In genomic region chr2:190271783-190272456, GRCh38 we compare ENCODE assay signal across 20 cellular contexts. TPM values are rescaled to one million over a fixed set of nuclear protein-coding genes. Genes with fewer than 3 reads are reported as not detected.
DNase-seq lines count a peak whose midpoint lies in the region; ATAC-seq, FAIRE-seq and TF ChIP-seq lines count a peak whose summit lies in the region.
"Had no signal": no experiment of that assay in that cellular context is flagged by ENCODE, and none has a peak within 500 bp of the region (broad histone marks: within the 10 kb centered on the region; RNA-seq: fewer than 3 reads in every experiment).

No MANE protein-coding gene starts in this region.

- H3K9me3 ChIP-seq in K562 (replicated peaks; ENCODE audit: control insufficient read depth, insufficient read depth, low read depth, low read length) (no peaks in the 10 kb centered on the region), mucosa of descending colon (no peaks in the 10 kb centered on the region)

- CTCF ChIA-PET in K562 (lab: Yijun Ruan, JAX; ENCODE audit: low intra/inter-chr PET ratio) = no interaction called here

- DNase-seq in GM18507 (ENCODE audit: extremely low spot score, insufficient read length, low read depth) = no peak
- peak; percentile 46 for DNase-seq in OCI-M2 (lab: John Stamatoyannopoulos, UW; ENCODE audit: unreplicated experiment)
- DNase-seq in K562 (ENCODE audit: extremely low read depth in 1 of 4, low spot score in 3 of 4) = peak; percentile 53 to 76 (median 64)
- DNase-seq in stimulated activated CD8-positive, alpha-beta memory T cell treated with anti-CD3 and anti-CD28 coated beads, Interleukin-4, amount 100 ng/mL, for 48 hours = no peak
- DNase-seq in stimulated activated CD4-positive, alpha-beta T cell treated with anti-CD3 and anti-CD28 coated beads, Interleukin-4, amount 100 ng/mL, for 4 hours = no peak
- no peak for DNase-seq in left lobe of liver (ENCODE audit: low spot score)
- DNase-seq in mucosa of descending colon = no peak
- DNase-seq: C1 segment of cervical spinal cord; CD8-positive, alpha-beta memory T cell; DND-41; NCI-H1417; NCI-H187; NCI-H2107; NCI-H2227 treated with DMSO at 0.1 percent for 48 hours; NCI-H510A treated with DMSO at 0.1 percent for 48 hours; NCI-H774; PC-3; RPMI8226; SHP77 treated with DMSO at 0.1 percent for 48 hours had no signal

- no peaks in the 10 kb centered on the region for H3K9me1 ChIP-seq in K562 (ENCODE audit: control insufficient read depth, insufficient read depth, low read length)

- intact Hi-C loops in K562 (cut with micrococcal nuclease) = loop anchor here (5.0 kb wide), 1 partner anchor 60 kb away; no protein-coding TSS in a partner anchor
- intact Hi-C loops in mucosa of descending colon (cut with DNase I, micrococcal nuclease) = no loop called here

- peak overlapping the region; percentile 71 for H3K4me2 ChIP-seq in K562 (ENCODE audit: insufficient read depth, low read length)

- H3K79me2 ChIP-seq in K562 (ENCODE audit: control insufficient read depth, insufficient read depth, low read length) = no peaks in the 10 kb centered on the region

- H3K4me1 ChIP-seq in K562 (replicated peaks in 1 of 2; ENCODE audit: control insufficient read depth in 2 of 2, insufficient read depth in 2 of 2, low read length in 2 of 2) = peaks cover 10 to 20% of the 10 kb centered on the region in 2 experiments; a peak in 3 of 5 replicates
- no peaks in the 10 kb centered on the region for H3K4me1 ChIP-seq in mucosa of descending colon (ENCODE audit: low read depth)

- no peak overlapping the region; the same call in 1 of the 2 replicates for H3K4me3 ChIP-seq in K562
- H3K4me3 ChIP-seq in mucosa of descending colon = no peak overlapping the region

- peak overlapping the region; percentile 79 for H2AFZ ChIP-seq in K562 (ENCODE audit: low read depth, low read length)

- H3K9ac ChIP-seq in K562 (ENCODE audit: insufficient read depth in 1 of 2, low read depth in 2 of 2, low read length in 2 of 2) = peak overlapping the region in 1 of 2 experiments; percentile 56; a peak in 2 of 4 replicates

- POLR2A ChIA-PET in K562 (lab: Yijun Ruan, JAX) = interaction anchor here (0.6 to 1.3 kb wide), 4 partner anchors 10 to 93 kb away, joined by 3 to 4 read pairs (median 4); no protein-coding TSS in a partner anchor

- ATAC-seq in K562 = peak; percentile 86
- ATAC-seq in left lobe of liver = no peak
- no peak for ATAC-seq in mucosa of descending colon
- ATAC-seq: PC-3, SK-N-SH treated with all-trans-retinoic acid at 6 μM for 48 hours had no signal

- H3K27ac ChIP-seq in K562 (ENCODE audit: extremely low read depth, low read depth, low read length) = peak overlapping the region; percentile 91

- BruUV-seq in K562 (replicated peaks; lab: Mats Ljungman, UMichigan) = no TSS peak

- no peaks in the 10 kb centered on the region for H3K27me3 ChIP-seq in K562 (ENCODE audit: control insufficient read depth in 2 of 2, insufficient read depth in 2 of 2, low read length in 2 of 2)

- no peaks in the 10 kb centered on the region for H4K20me1 ChIP-seq in K562 (replicated peaks; ENCODE audit: control insufficient read depth, insufficient read depth, low read length)

- TF ChIP-seq POLR2A in K562 (conservative IDR thresholded peaks at IDR 0.05) = peak; percentile 55

- in situ Hi-C loops in K562 (cut with MboI) = no loop called here

- 0 out of 3 replicates have a peak, but pooled peaks cover 4% of the 10 kb centered on the region for H3K36me3 ChIP-seq in K562 (ENCODE audit: control insufficient read depth, insufficient read depth, low read length)
- H3K36me3 ChIP-seq in mucosa of descending colon (ENCODE audit: low read depth) = no peaks in the 10 kb centered on the region

- WGBS in K562 (ENCODE audit: insufficient coverage, low coverage, missing lambda C conversion rate) = 2% methylated on average over 7 of the region's 7 CpGs

- no peak for TF ChIP-seq RAD21 in K562 (CRISPR knock-in tag; conservative IDR thresholded peaks at IDR 0.05 in 1 of 2, IDR thresholded peaks at IDR 0.05 in 1 of 2)

- TF ChIP-seq CTCF in K562 (IDR thresholded peaks at IDR 0.05 in 2 of 3, conservative IDR thresholded peaks at IDR 0.05 in 1 of 3; ENCODE audit: insufficient read depth in 2 of 3, low read depth in 1 of 3, low read length in 3 of 3) (no peak), mucosa of descending colon (IDR thresholded peaks at IDR 0.05) (no peak)

- peak; percentile 89 for TF ChIP-seq EP300 in K562 (IDR thresholded peaks at IDR 0.05; ENCODE audit: low read length)

- FAIRE-seq in GM18507 (lab: Jason Lieb, UNC) (peak; percentile 12), K562 (lab: Jason Lieb, UNC) (peak; percentile 75)

TF ChIP-seq in K562, 482 proteins besides CTCF, POLR2A, EP300 and RAD21 (continues in another document):
- TF ChIP-seq XRCC5 (IDR thresholded peaks at IDR 0.05; ENCODE audit: low read depth, low read length) (no peak), POLR2AphosphoS5 (IDR thresholded peaks at IDR 0.05; ENCODE audit: control insufficient read depth, insufficient read depth, low read depth, low read length) (peak; percentile 57; the same call in 1 of the 2 replicates), DACH1 (IDR thresholded peaks at IDR 0.05; ENCODE audit: partially characterized antibody) (peak; percentile 64), TCF3 (CRISPR knock-in tag; IDR thresholded peaks at IDR 0.05) (peak; percentile 93), NCOR1 (IDR thresholded peaks at IDR 0.05) (peak; percentile 93), TBL1XR1 (IDR thresholded peaks at IDR 0.05; ENCODE audit: low read length in 2 of 2) (peak in 1 of 2 experiments; percentile 70; a peak in 2 of 4 replicates), MIER1 (IDR thresholded peaks at IDR 0.05; ENCODE audit: low read depth) (no peak), RCOR1 (IDR thresholded peaks at IDR 0.05; ENCODE audit: borderline replicate concordance in 1 of 2, low read depth in 2 of 2, low read length in 2 of 2) (peak in 1 of 2 experiments; percentile 58; a peak in 1 of 4 replicates)

RNA-seq across cellular contexts. Expression of gene HIBCH, which starts 47.7 kb away (rescaled TPM):
- 22.5 and 54.1 TPM in 2 replicates for total RNA-seq in K562 (2011; cell fraction: chromatin; rRNA removed; ENCODE audit: low replicate concordance)
- 14.1 and 19.7 TPM in 2 replicates for total RNA-seq in K562 (2011; cell fraction: nucleolus; rRNA removed)
- total RNA-seq in K562 (2011; cell fraction: nucleoplasm; rRNA removed) = 31.6 and 50.0 TPM in 2 replicates
- total RNA-seq in K562 (2014; rRNA removed) = 14.9 and 17.0 TPM in 2 replicates
- 31.9 and 34.5 TPM in 2 replicates for total RNA-seq in K562 (2014; rRNA removed; fragmentation: Illumina TruSeq; extraction: Trizol)
- total RNA-seq in K562 (2015; rRNA removed; fragmentation: Illumina TruSeq; extraction: Trizol) = 20.7 and 24.6 TPM in 2 replicates
- total RNA-seq in K562 (2021) = 25.9 and 28.3 TPM in 2 replicates
- polyA plus RNA-seq in K562 (2011; rRNA removed) = 21.5 and 36.3 TPM in 2 replicates
- 2.8 and 5.5 TPM in 2 replicates for polyA plus RNA-seq in K562 (2011; cell fraction: cytosol; rRNA removed)
- polyA plus RNA-seq in K562 (2011; cell fraction: nucleus; rRNA removed) = 17.5 and 21.0 TPM in 2 replicates
- polyA plus RNA-seq in K562 (2012) = 16.8 and 28.2 TPM in 2 replicates
- polyA plus RNA-seq in K562 (2014; fragmentation: Illumina TruSeq; extraction: Trizol) = 25.4 and 25.6 TPM in 2 replicates
- 10 to 100 TPM; 52.8 to 65.4 TPM for polyA plus RNA-seq in K562 (2014; fragmentation: Nextera tagmentation; extraction: Ambion mirVana)
- 24.0 and 26.1 TPM in 2 replicates for polyA plus RNA-seq in K562 (2014; rRNA removed)
- 28.5 and 33.6 TPM in 2 replicates for polyA minus RNA-seq in K562 (2011; rRNA and poly(A)+ RNA removed)
- polyA minus RNA-seq in K562 (2011; cell fraction: cytosol; rRNA and poly(A)+ RNA removed) = 8.1 and 10.1 TPM in 2 replicates
- polyA minus RNA-seq in K562 (2011; cell fraction: nucleus; rRNA and poly(A)+ RNA removed) = 20.9 and 30.0 TPM in 2 replicates
- total RNA-seq in left lobe of liver = 80.7 TPM
- total RNA-seq in mucosa of descending colon = 10 to 100 TPM; 46.5 to 79.3 (median 46.7) TPM

Comparison
In these comparisons a context has a peak if more than half of its experiments do, and no peak if none do; other contexts are left out.
1. DNase-seq: peak in OCI-M2 (single experiment) and K562 (4 of 4); none in GM18507 (single experiment), stimulated activated CD8-positive, alpha-beta memory T cell treated with anti-CD3 and anti-CD28 coated beads, Interleukin-4, amount 100 ng/mL, for 48 hours (single experiment), stimulated activated CD4-positive, alpha-beta T cell treated with anti-CD3 and anti-CD28 coated beads, Interleukin-4, amount 100 ng/mL, for 4 hours (0 of 2), left lobe of liver (single experiment) and mucosa of descending colon (0 of 3).